1 cellular context compared by ENCODE assay signal in the genomic region with DNA sequence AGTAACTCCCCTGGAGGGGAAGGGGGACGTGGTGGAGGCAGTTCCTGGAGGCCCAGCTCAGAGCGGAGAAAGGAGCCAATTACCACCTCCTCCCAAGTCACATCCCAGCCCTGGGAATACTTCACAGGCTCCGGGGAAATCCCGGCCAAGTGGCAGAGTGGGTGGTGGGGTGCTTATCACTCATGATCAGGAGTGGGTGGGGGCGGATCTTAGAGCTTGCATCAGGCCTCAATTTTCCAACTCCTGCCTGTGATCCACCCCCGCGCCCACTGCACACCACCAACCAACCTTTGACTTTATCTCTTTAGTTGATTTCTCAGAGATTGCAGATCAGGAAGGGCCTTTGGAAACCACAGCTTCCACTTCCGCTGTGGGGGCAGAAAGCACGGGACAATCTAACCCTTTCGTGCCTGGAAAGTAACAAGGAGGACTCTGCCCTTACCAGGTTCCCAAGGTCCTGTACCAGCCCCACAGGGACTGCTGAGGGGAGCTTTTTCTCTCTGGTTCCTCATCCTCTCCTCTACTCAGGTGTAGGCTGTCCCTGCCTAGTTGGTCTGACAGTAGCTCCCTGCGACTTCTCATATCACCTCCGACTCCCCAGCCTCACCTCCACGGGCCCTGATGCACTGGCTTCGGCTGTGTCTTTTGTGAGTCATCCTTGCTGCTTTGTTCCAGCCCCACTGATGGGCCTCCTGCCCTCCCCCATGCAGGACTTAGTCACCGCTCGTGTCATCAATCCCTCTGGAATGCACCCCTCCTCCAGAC.
TF ChIP-seq lines count a peak whose summit lies in the region.

No MANE protein-coding gene starts in this region.

TF ChIP-seq in HEK293, 187 proteins besides CTCF, POLR2A, EP300 and RAD21 (continued from another document and continues in another):
- TF ChIP-seq, protein P1, sequence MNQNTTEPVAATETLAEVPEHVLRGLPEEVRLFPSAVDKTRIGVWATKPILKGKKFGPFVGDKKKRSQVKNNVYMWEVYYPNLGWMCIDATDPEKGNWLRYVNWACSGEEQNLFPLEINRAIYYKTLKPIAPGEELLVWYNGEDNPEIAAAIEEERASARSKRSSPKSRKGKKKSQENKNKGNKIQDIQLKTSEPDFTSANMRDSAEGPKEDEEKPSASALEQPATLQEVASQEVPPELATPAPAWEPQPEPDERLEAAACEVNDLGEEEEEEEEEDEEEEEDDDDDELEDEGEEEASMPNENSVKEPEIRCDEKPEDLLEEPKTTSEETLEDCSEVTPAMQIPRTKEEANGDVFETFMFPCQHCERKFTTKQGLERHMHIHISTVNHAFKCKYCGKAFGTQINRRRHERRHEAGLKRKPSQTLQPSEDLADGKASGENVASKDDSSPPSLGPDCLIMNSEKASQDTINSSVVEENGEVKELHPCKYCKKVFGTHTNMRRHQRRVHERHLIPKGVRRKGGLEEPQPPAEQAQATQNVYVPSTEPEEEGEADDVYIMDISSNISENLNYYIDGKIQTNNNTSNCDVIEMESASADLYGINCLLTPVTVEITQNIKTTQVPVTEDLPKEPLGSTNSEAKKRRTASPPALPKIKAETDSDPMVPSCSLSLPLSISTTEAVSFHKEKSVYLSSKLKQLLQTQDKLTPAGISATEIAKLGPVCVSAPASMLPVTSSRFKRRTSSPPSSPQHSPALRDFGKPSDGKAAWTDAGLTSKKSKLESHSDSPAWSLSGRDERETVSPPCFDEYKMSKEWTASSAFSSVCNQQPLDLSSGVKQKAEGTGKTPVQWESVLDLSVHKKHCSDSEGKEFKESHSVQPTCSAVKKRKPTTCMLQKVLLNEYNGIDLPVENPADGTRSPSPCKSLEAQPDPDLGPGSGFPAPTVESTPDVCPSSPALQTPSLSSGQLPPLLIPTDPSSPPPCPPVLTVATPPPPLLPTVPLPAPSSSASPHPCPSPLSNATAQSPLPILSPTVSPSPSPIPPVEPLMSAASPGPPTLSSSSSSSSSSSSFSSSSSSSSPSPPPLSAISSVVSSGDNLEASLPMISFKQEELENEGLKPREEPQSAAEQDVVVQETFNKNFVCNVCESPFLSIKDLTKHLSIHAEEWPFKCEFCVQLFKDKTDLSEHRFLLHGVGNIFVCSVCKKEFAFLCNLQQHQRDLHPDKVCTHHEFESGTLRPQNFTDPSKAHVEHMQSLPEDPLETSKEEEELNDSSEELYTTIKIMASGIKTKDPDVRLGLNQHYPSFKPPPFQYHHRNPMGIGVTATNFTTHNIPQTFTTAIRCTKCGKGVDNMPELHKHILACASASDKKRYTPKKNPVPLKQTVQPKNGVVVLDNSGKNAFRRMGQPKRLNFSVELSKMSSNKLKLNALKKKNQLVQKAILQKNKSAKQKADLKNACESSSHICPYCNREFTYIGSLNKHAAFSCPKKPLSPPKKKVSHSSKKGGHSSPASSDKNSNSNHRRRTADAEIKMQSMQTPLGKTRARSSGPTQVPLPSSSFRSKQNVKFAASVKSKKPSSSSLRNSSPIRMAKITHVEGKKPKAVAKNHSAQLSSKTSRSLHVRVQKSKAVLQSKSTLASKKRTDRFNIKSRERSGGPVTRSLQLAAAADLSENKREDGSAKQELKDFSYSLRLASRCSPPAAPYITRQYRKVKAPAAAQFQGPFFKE (tag by site-specific recombination; IDR thresholded peaks at IDR 0.05; ENCODE audit: borderline replicate concordance) = no peak
- TF ChIP-seq, protein P2, sequence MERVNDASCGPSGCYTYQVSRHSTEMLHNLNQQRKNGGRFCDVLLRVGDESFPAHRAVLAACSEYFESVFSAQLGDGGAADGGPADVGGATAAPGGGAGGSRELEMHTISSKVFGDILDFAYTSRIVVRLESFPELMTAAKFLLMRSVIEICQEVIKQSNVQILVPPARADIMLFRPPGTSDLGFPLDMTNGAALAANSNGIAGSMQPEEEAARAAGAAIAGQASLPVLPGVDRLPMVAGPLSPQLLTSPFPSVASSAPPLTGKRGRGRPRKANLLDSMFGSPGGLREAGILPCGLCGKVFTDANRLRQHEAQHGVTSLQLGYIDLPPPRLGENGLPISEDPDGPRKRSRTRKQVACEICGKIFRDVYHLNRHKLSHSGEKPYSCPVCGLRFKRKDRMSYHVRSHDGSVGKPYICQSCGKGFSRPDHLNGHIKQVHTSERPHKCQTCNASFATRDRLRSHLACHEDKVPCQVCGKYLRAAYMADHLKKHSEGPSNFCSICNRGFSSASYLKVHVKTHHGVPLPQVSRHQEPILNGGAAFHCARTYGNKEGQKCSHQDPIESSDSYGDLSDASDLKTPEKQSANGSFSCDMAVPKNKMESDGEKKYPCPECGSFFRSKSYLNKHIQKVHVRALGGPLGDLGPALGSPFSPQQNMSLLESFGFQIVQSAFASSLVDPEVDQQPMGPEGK (tag by site-specific recombination; IDR thresholded peaks at IDR 0.05) = peak; percentile 95
- TF ChIP-seq ZNF266 (tag by site-specific recombination; IDR thresholded peaks at IDR 0.05; ENCODE audit: low read depth) = no peak
- 0 out of 2 replicates have a peak, but pooled peaks have one; percentile 30 for TF ChIP-seq IKZF3 (tag by site-specific recombination; IDR thresholded peaks at IDR 0.05)
- TF ChIP-seq ZNF626 (tag by site-specific recombination; IDR thresholded peaks at IDR 0.05) = no peak
- TF ChIP-seq SP3 (tag by site-specific recombination; IDR thresholded peaks at IDR 0.05) = peak; percentile 59
- TF ChIP-seq, protein P3, sequence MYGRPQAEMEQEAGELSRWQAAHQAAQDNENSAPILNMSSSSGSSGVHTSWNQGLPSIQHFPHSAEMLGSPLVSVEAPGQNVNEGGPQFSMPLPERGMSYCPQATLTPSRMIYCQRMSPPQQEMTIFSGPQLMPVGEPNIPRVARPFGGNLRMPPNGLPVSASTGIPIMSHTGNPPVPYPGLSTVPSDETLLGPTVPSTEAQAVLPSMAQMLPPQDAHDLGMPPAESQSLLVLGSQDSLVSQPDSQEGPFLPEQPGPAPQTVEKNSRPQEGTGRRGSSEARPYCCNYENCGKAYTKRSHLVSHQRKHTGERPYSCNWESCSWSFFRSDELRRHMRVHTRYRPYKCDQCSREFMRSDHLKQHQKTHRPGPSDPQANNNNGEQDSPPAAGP (tag by site-specific recombination; IDR thresholded peaks at IDR 0.05) = peak; percentile 91
- TF ChIP-seq WT1 (tag by site-specific recombination; IDR thresholded peaks at IDR 0.05) = peak; percentile 66
- TF ChIP-seq, protein P4, sequence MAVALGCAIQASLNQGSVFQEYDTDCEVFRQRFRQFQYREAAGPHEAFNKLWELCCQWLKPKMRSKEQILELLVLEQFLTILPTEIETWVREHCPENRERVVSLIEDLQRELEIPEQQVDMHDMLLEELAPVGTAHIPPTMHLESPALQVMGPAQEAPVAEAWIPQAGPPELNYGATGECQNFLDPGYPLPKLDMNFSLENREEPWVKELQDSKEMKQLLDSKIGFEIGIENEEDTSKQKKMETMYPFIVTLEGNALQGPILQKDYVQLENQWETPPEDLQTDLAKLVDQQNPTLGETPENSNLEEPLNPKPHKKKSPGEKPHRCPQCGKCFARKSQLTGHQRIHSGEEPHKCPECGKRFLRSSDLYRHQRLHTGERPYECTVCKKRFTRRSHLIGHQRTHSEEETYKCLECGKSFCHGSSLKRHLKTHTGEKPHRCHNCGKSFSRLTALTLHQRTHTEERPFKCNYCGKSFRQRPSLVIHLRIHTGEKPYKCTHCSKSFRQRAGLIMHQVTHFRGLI (tag by site-specific recombination; IDR thresholded peaks at IDR 0.05) = peak; percentile 29; the same call in 1 of the 2 replicates
- TF ChIP-seq ZNF660 (tag by site-specific recombination; IDR thresholded peaks at IDR 0.05) = peak; percentile 89
- TF ChIP-seq, protein P5, sequence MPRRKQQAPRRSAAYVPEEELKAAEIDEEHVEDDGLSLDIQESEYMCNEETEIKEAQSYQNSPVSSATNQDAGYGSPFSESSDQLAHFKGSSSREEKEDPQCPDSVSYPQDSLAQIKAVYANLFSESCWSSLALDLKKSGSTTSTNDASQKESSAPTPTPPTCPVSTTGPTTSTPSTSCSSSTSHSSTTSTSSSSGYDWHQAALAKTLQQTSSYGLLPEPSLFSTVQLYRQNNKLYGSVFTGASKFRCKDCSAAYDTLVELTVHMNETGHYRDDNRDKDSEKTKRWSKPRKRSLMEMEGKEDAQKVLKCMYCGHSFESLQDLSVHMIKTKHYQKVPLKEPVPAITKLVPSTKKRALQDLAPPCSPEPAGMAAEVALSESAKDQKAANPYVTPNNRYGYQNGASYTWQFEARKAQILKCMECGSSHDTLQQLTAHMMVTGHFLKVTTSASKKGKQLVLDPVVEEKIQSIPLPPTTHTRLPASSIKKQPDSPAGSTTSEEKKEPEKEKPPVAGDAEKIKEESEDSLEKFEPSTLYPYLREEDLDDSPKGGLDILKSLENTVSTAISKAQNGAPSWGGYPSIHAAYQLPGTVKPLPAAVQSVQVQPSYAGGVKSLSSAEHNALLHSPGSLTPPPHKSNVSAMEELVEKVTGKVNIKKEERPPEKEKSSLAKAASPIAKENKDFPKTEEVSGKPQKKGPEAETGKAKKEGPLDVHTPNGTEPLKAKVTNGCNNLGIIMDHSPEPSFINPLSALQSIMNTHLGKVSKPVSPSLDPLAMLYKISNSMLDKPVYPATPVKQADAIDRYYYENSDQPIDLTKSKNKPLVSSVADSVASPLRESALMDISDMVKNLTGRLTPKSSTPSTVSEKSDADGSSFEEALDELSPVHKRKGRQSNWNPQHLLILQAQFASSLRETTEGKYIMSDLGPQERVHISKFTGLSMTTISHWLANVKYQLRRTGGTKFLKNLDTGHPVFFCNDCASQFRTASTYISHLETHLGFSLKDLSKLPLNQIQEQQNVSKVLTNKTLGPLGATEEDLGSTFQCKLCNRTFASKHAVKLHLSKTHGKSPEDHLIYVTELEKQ (tag by site-specific recombination; IDR thresholded peaks at IDR 0.05; ENCODE audit: borderline replicate concordance) = peak; percentile 84; the same call in 1 of the 2 replicates
- TF ChIP-seq ZBTB48 (tag by site-specific recombination; IDR thresholded peaks at IDR 0.05) = peak; percentile 66; the same call in 1 of the 2 replicates
- TF ChIP-seq, protein P6, sequence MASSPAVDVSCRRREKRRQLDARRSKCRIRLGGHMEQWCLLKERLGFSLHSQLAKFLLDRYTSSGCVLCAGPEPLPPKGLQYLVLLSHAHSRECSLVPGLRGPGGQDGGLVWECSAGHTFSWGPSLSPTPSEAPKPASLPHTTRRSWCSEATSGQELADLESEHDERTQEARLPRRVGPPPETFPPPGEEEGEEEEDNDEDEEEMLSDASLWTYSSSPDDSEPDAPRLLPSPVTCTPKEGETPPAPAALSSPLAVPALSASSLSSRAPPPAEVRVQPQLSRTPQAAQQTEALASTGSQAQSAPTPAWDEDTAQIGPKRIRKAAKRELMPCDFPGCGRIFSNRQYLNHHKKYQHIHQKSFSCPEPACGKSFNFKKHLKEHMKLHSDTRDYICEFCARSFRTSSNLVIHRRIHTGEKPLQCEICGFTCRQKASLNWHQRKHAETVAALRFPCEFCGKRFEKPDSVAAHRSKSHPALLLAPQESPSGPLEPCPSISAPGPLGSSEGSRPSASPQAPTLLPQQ (tag by site-specific recombination; IDR thresholded peaks at IDR 0.05) = peak; percentile 79
- peak; percentile 96 for TF ChIP-seq EGR2 (tag by site-specific recombination; IDR thresholded peaks at IDR 0.05; ENCODE audit: low read depth)
- no peak for TF ChIP-seq ZNF837 (tag by site-specific recombination; IDR thresholded peaks at IDR 0.05)
- peak; percentile 91 for TF ChIP-seq SP7 (tag by site-specific recombination; IDR thresholded peaks at IDR 0.05)
- TF ChIP-seq, protein P7, sequence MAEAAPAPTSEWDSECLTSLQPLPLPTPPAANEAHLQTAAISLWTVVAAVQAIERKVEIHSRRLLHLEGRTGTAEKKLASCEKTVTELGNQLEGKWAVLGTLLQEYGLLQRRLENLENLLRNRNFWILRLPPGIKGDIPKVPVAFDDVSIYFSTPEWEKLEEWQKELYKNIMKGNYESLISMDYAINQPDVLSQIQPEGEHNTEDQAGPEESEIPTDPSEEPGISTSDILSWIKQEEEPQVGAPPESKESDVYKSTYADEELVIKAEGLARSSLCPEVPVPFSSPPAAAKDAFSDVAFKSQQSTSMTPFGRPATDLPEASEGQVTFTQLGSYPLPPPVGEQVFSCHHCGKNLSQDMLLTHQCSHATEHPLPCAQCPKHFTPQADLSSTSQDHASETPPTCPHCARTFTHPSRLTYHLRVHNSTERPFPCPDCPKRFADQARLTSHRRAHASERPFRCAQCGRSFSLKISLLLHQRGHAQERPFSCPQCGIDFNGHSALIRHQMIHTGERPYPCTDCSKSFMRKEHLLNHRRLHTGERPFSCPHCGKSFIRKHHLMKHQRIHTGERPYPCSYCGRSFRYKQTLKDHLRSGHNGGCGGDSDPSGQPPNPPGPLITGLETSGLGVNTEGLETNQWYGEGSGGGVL (tag by site-specific recombination; IDR thresholded peaks at IDR 0.05) = peak; percentile 80
- TF ChIP-seq, protein P8, sequence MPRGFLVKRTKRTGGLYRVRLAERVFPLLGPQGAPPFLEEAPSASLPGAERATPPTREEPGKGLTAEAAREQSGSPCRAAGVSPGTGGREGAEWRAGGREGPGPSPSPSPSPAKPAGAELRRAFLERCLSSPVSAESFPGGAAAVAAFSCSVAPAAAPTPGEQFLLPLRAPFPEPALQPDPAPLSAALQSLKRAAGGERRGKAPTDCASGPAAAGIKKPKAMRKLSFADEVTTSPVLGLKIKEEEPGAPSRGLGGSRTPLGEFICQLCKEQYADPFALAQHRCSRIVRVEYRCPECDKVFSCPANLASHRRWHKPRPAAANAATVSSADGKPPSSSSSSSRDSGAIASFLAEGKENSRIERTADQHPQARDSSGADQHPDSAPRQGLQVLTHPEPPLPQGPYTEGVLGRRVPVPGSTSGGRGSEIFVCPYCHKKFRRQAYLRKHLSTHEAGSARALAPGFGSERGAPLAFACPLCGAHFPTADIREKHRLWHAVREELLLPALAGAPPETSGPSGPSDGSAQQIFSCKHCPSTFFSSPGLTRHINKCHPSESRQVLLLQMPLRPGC (tag by site-specific recombination; IDR thresholded peaks at IDR 0.05) = peak; percentile 94
- peak; percentile 95 for TF ChIP-seq ZNF366 (tag by site-specific recombination; conservative IDR thresholded peaks at IDR 0.05)
- TF ChIP-seq ZXDB (tag by site-specific recombination; IDR thresholded peaks at IDR 0.05) = peak; percentile 83
- TF ChIP-seq ZNF530 (tag by site-specific recombination; IDR thresholded peaks at IDR 0.05; ENCODE audit: low read depth) = no peak
- TF ChIP-seq OSR2 (tag by site-specific recombination; IDR thresholded peaks at IDR 0.05) = peak; percentile 72
- TF ChIP-seq ZNF747 (tag by site-specific recombination; IDR thresholded peaks at IDR 0.05) = no peak
- peak; percentile 80 for TF ChIP-seq KLF8 (tag by site-specific recombination; IDR thresholded peaks at IDR 0.05)
- no peak for TF ChIP-seq ZNF621 (tag by site-specific recombination; IDR thresholded peaks at IDR 0.05)
- peak; percentile 71 for TF ChIP-seq ZNF324 (tag by site-specific recombination; IDR thresholded peaks at IDR 0.05)
- peak; percentile 58; the same call in 1 of the 2 replicates for TF ChIP-seq ZNF76 (tag by site-specific recombination; IDR thresholded peaks at IDR 0.05; ENCODE audit: borderline replicate concordance, low read depth)
- no peak for TF ChIP-seq ZBTB1 (tag by site-specific recombination; IDR thresholded peaks at IDR 0.05)
- 0 out of 2 replicates have a peak, but pooled peaks have one; percentile 5 for TF ChIP-seq PRDM1 (tag by site-specific recombination; IDR thresholded peaks at IDR 0.05)
- TF ChIP-seq ZFP37 (tag by site-specific recombination; IDR thresholded peaks at IDR 0.05) = no peak
- TF ChIP-seq, protein P9, sequence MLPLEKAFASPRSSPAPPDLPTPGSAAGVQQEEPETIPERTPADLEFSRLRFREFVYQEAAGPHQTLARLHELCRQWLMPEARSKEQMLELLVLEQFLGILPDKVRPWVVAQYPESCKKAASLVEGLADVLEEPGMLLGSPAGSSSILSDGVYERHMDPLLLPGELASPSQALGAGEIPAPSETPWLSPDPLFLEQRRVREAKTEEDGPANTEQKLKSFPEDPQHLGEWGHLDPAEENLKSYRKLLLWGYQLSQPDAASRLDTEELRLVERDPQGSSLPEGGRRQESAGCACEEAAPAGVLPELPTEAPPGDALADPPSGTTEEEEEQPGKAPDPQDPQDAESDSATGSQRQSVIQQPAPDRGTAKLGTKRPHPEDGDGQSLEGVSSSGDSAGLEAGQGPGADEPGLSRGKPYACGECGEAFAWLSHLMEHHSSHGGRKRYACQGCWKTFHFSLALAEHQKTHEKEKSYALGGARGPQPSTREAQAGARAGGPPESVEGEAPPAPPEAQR (tag by site-specific recombination; IDR thresholded peaks at IDR 0.05) = 0 out of 2 replicates have a peak, but pooled peaks have one; percentile 41
